In genomic region chr10:101577121-101577871, GRCh38 we compare ENCODE assay signal across 1 cellular context.
A peak's percentile ranks its signal among the peaks of the same experiment; 100 is the strongest.
TF ChIP-seq lines count a peak whose summit lies in the region.

No MANE protein-coding gene starts in this region.

TF ChIP-seq in HepG2, 621 proteins besides CTCF, POLR2A, EP300 and RAD21:
- TF ChIP-seq STAG1 (CRISPR knock-in tag; IDR thresholded peaks at IDR 0.05) (no peak), MLXIP (CRISPR knock-in tag; IDR thresholded peaks at IDR 0.05; ENCODE audit: borderline replicate concordance) (no peak), NFYB (CRISPR knock-in tag; IDR thresholded peaks at IDR 0.05) (no peak), AGO2 (optimal IDR thresholded peaks at IDR 0.05; ENCODE audit: low read depth, low read length) (peak; percentile 51), SALL2 (CRISPR knock-in tag; IDR thresholded peaks at IDR 0.05) (no peak)
TF ChIP-seq in HepG2: peak in this region for 1.
